In genomic region chr1:3795453-3796214, GRCh38 we compare ENCODE assay signal across 8 cellular contexts. TPM values are rescaled to one million over a fixed set of nuclear protein-coding genes. Genes with fewer than 3 reads are reported as not detected.
DNase-seq lines count a peak whose midpoint lies in the region; ATAC-seq lines count a peak whose summit lies in the region.

No MANE protein-coding gene starts in this region.

- CTCF ChIA-PET in activated CD8-positive, alpha-beta T cell treated with anti-CD3 and anti-CD28 coated beads, Interleukin-2, amount 10 ng/mL, durations not matched to agents 7 days and 5 days (lab: Charles Lee): interaction anchor here (0.7 to 2.2 kb wide), 4 partner anchors 10 to 71 kb away, joined by 3 to 13 read pairs (median 6); no protein-coding TSS in a partner anchor

- no peaks in the 10 kb centered on the region for H3K36me3 ChIP-seq in iPS-18a (ENCODE audit: control insufficient read depth, low read depth, low read length)
- peaks cover 0 to 6% (median 3%) of the 10 kb centered on the region in 5 donors for H3K36me3 ChIP-seq in subcutaneous abdominal adipose tissue (ENCODE audit: control insufficient read depth in 5 of 5, insufficient read depth in 5 of 5, low read length in 5 of 5)

- H3K9ac ChIP-seq in iPS-18a (ENCODE audit: low read length) (peak overlapping the region; percentile 69), subcutaneous abdominal adipose tissue (ENCODE audit: low read length in 5 of 5) (peak overlapping the region; percentile 68 to 95 (median 90))

- peaks cover 38% of the 10 kb centered on the region for H3K4me1 Mint-ChIP-seq in activated CD8-positive, alpha-beta T cell treated with anti-CD3 and anti-CD28 coated beads, Interleukin-2, amount 10 ng/mL, durations not matched to agents 7 days and 5 days (ENCODE audit: low read depth)

- H3K36me3 Mint-ChIP-seq in activated CD8-positive, alpha-beta T cell treated with anti-CD3 and anti-CD28 coated beads, Interleukin-2, amount 10 ng/mL, durations not matched to agents 7 days and 5 days (ENCODE audit: low read depth): peaks cover 11% of the 10 kb centered on the region

- H3K27ac ChIP-seq in iPS-18a (ENCODE audit: low read length) (no peak overlapping the region), subcutaneous abdominal adipose tissue (ENCODE audit: low read depth, low read length) (peak overlapping the region; percentile 65)

- peak overlapping the region; percentile 77 for H3K27ac Mint-ChIP-seq in activated CD8-positive, alpha-beta T cell treated with anti-CD3 and anti-CD28 coated beads, Interleukin-2, amount 10 ng/mL, durations not matched to agents 7 days and 5 days

- peak; percentile 29 for DNase-seq in activated CD8-positive, alpha-beta T cell treated with anti-CD3 and anti-CD28 coated beads, Interleukin-2, amount 10 ng/mL, durations not matched to agents 7 days and 5 days
- no peak for DNase-seq in NCI-H2081 treated with DMSO at 0.1 percent for 48 hours (lab: John Stamatoyannopoulos, UW)
- no peak for DNase-seq in NCI-H1105 treated with DMSO at 0.1 percent for 48 hours (lab: John Stamatoyannopoulos, UW)
- no peak for DNase-seq in NCI-H69 (lab: John Stamatoyannopoulos, UW)

- no peaks in the 10 kb centered on the region for H3K27me3 ChIP-seq in iPS-18a (ENCODE audit: control insufficient read depth, insufficient read depth, low read length)
- peaks cover 0 to 11% (median 10%) of the 10 kb centered on the region in 5 donors for H3K27me3 ChIP-seq in subcutaneous abdominal adipose tissue (ENCODE audit: control insufficient read depth in 5 of 5, insufficient read depth in 4 of 5, low read length in 5 of 5)

- H3K4me3 ChIP-seq in iPS-18a (ENCODE audit: low read length) (peak overlapping the region; percentile 79), subcutaneous abdominal adipose tissue (ENCODE audit: low read depth in 1 of 5, low read length in 5 of 5) (peak overlapping the region; percentile 72 to 97 (median 92))

- peak overlapping the region; percentile 83 for H3K4me3 Mint-ChIP-seq in activated CD8-positive, alpha-beta T cell treated with anti-CD3 and anti-CD28 coated beads, Interleukin-2, amount 10 ng/mL, durations not matched to agents 7 days and 5 days

- peaks cover 26% of the 10 kb centered on the region for H3K4me1 ChIP-seq in iPS-18a (ENCODE audit: control insufficient read depth, low read depth, low read length)
- H3K4me1 ChIP-seq in subcutaneous abdominal adipose tissue (ENCODE audit: control insufficient read depth in 5 of 5, insufficient read depth in 5 of 5, low read length in 5 of 5): peaks cover 6 to 42% (median 41%) of the 10 kb centered on the region in 5 donors

- ATAC-seq in GM18498 (IDR thresholded peaks at IDR 0.05; ENCODE audit: unreplicated experiment): peak; percentile 43
- peak; percentile 12 for ATAC-seq in HG02970 (IDR thresholded peaks at IDR 0.05; ENCODE audit: low FRiP score, unreplicated experiment)
- peak; percentile 42 for ATAC-seq in activated CD8-positive, alpha-beta T cell treated with anti-CD3 and anti-CD28 coated beads, Interleukin-2, amount 10 ng/mL, durations not matched to agents 7 days and 5 days

- no peaks in the 10 kb centered on the region for H3K9me3 ChIP-seq in iPS-18a (ENCODE audit: control insufficient read depth, low read depth, low read length)
- H3K9me3 ChIP-seq in subcutaneous abdominal adipose tissue (ENCODE audit: control insufficient read depth in 5 of 5, low read length in 5 of 5): no peaks in the 10 kb centered on the region

- H3K27me3 Mint-ChIP-seq in activated CD8-positive, alpha-beta T cell treated with anti-CD3 and anti-CD28 coated beads, Interleukin-2, amount 10 ng/mL, durations not matched to agents 7 days and 5 days (ENCODE audit: low read depth): peaks cover 2% of the 10 kb centered on the region

- POLR2A ChIA-PET in activated CD8-positive, alpha-beta T cell treated with anti-CD3 and anti-CD28 coated beads, Interleukin-2, amount 10 ng/mL, durations not matched to agents 7 days and 5 days (lab: Charles Lee): interaction anchor here (0.8 to 2.1 kb wide), 4 partner anchors 9 to 27 kb away, joined by 3 to 8 read pairs (median 4); no protein-coding TSS in a partner anchor

- no peaks in the 10 kb centered on the region for H3K9me3 Mint-ChIP-seq in activated CD8-positive, alpha-beta T cell treated with anti-CD3 and anti-CD28 coated beads, Interleukin-2, amount 10 ng/mL, durations not matched to agents 7 days and 5 days (ENCODE audit: insufficient read depth)

RNA-seq across cellular contexts. Expression of gene LRRC47, which starts 0.7 kb away (rescaled TPM):
- 10 to 100 TPM; 36.4 to 39.5 TPM for total RNA-seq in activated CD8-positive, alpha-beta T cell treated with anti-CD3 and anti-CD28 coated beads, Interleukin-2, amount 10 ng/mL, durations not matched to agents 7 days and 5 days

RNA-seq across cellular contexts. Expression of gene SMIM1, which starts 23.1 kb away (rescaled TPM):
- total RNA-seq in activated CD8-positive, alpha-beta T cell treated with anti-CD3 and anti-CD28 coated beads, Interleukin-2, amount 10 ng/mL, durations not matched to agents 7 days and 5 days: not detected

RNA-seq across cellular contexts. Expression of gene CCDC27, which starts 43.4 kb away (rescaled TPM):
- not detected for total RNA-seq in activated CD8-positive, alpha-beta T cell treated with anti-CD3 and anti-CD28 coated beads, Interleukin-2, amount 10 ng/mL, durations not matched to agents 7 days and 5 days
